Comparison of ENCODE assay signal across 17 cellular contexts in genomic region chr19:7618366-7618765, GRCh38. TPM values are rescaled to one million over a fixed set of nuclear protein-coding genes. Genes with fewer than 3 reads are reported as not detected.
DNase-seq lines count a peak whose midpoint lies in the region; ATAC-seq and TF ChIP-seq lines count a peak whose summit lies in the region.
"Had no signal": no experiment of that assay in that cellular context is flagged by ENCODE, and none has a peak within 500 bp of the region (broad histone marks: within the 10 kb centered on the region; RNA-seq: fewer than 3 reads in every experiment).

No MANE protein-coding gene starts in this region.

- no peaks in the 10 kb centered on the region for H3K27me3 ChIP-seq in WERI-Rb-1 (ENCODE audit: insufficient read depth, low read depth, severe bottlenecking)
- no peaks in the 10 kb centered on the region for H3K27me3 ChIP-seq in liver (ENCODE audit: control insufficient read depth in 4 of 4, insufficient read depth in 4 of 4, low read length in 3 of 4)
- H3K27me3 ChIP-seq in thyroid gland, result no peaks in the 10 kb centered on the region

- no peaks in the 10 kb centered on the region for H3K9me3 Mint-ChIP-seq in activated CD8-positive, alpha-beta memory T cell treated with anti-CD3 and anti-CD28 coated beads, Interleukin-2, amount 10 ng/mL, durations not matched to agents 7 days and 5 days (ENCODE audit: low read depth)
- H3K9me3 Mint-ChIP-seq: activated naive CD4-positive, alpha-beta T cell treated with anti-CD3 and anti-CD28 coated beads, Interleukin-2, amount 50 U/mL, for 72 hours had no signal

- 28% methylated on average over 4 of the region's 4 CpGs for WGBS in liver
- 23 to 31% methylated on average over 3 to 4 of the region's 4 CpGs for WGBS in thyroid gland, 2 donors

- no peaks in the 10 kb centered on the region for H3K27me3 Mint-ChIP-seq in activated CD8-positive, alpha-beta memory T cell treated with anti-CD3 and anti-CD28 coated beads, Interleukin-2, amount 10 ng/mL, durations not matched to agents 7 days and 5 days

- no peak for TF ChIP-seq RAD21 in liver (IDR thresholded peaks at IDR 0.05)

- H3K36me3 Mint-ChIP-seq in activated CD8-positive, alpha-beta memory T cell treated with anti-CD3 and anti-CD28 coated beads, Interleukin-2, amount 10 ng/mL, durations not matched to agents 7 days and 5 days, result peaks cover 6% of the 10 kb centered on the region

- H3K4me3 ChIP-seq in WERI-Rb-1 (ENCODE audit: low read depth, low read length), result peak overlapping the region; percentile 16
- no peak overlapping the region for H3K4me3 ChIP-seq in liver (ENCODE audit: low read depth in 1 of 3, low read length in 3 of 3)
- H3K4me3 ChIP-seq in thyroid gland (replicated peaks in 1 of 3), result no peak overlapping the region
- H3K4me3 ChIP-seq: SK-N-MC had no signal

- peak overlapping the region; percentile 3 to 28 for H3K9ac ChIP-seq in liver (ENCODE audit: low read depth in 1 of 2, low read length in 2 of 2)

- no peaks in the 10 kb centered on the region for H3K4me1 Mint-ChIP-seq in activated CD8-positive, alpha-beta memory T cell treated with anti-CD3 and anti-CD28 coated beads, Interleukin-2, amount 10 ng/mL, durations not matched to agents 7 days and 5 days

- peak overlapping the region; percentile 21 for H3K27ac Mint-ChIP-seq in activated CD8-positive, alpha-beta memory T cell treated with anti-CD3 and anti-CD28 coated beads, Interleukin-2, amount 10 ng/mL, durations not matched to agents 7 days and 5 days

- no peaks in the 10 kb centered on the region for H3K9me3 ChIP-seq in WERI-Rb-1 (ENCODE audit: severe bottlenecking)
- H3K9me3 ChIP-seq in liver (ENCODE audit: control insufficient read depth in 4 of 4, low read length in 3 of 4), result no peaks in the 10 kb centered on the region
- H3K9me3 ChIP-seq in thyroid gland, result no peaks in the 10 kb centered on the region

- H3K4me1 ChIP-seq in liver (ENCODE audit: control insufficient read depth in 4 of 4, insufficient read depth in 4 of 4, low read length in 3 of 4) (peaks cover 17 to 36% (median 27%) of the 10 kb centered on the region in 4 donors), thyroid gland (peaks cover 24 to 29% of the 10 kb centered on the region in 2 donors)

- peak overlapping the region; percentile 78 for H3K27ac ChIP-seq in WERI-Rb-1
- peak overlapping the region; percentile 86 to 94 for H3K27ac ChIP-seq in liver (ENCODE audit: low read depth in 1 of 2, low read length in 2 of 2)
- peak overlapping the region; percentile 90 to 96 (median 91) for H3K27ac ChIP-seq in thyroid gland
- H3K27ac ChIP-seq: SK-N-MC had no signal

- H3K36me3 ChIP-seq in WERI-Rb-1, result peaks cover 59% of the 10 kb centered on the region
- H3K36me3 ChIP-seq in liver (ENCODE audit: control insufficient read depth in 4 of 4, insufficient read depth in 3 of 4, low read depth in 1 of 4, low read length in 3 of 4), result peaks cover 9 to 38% (median 26%) of the 10 kb centered on the region in 4 donors
- peaks cover 35 to 41% of the 10 kb centered on the region in 2 donors for H3K36me3 ChIP-seq in thyroid gland

- ATAC-seq in activated CD8-positive, alpha-beta memory T cell treated with anti-CD3 and anti-CD28 coated beads, Interleukin-2, amount 10 ng/mL, durations not matched to agents 7 days and 5 days, result no peak
- no peak for ATAC-seq in activated CD4-positive, CD25-positive, alpha-beta regulatory T cell treated with anti-CD3 and anti-CD28 coated beads, Interleukin-2, amount 50 U/mL, for 24 hours
- ATAC-seq: activated naive CD4-positive, alpha-beta T cell treated with anti-CD3 and anti-CD28 coated beads, Interleukin-2, amount 50 U/mL, for 72 hours had no signal

- intact Hi-C loops in thyroid gland (cut with DNase I), result no loop called here

- TF ChIP-seq CTCF in WERI-Rb-1 (IDR thresholded peaks at IDR 0.05; ENCODE audit: low read depth, low read length) (no peak), liver (IDR thresholded peaks at IDR 0.05; ENCODE audit: low read depth, low read length, missing input control) (no peak), thyroid gland (IDR thresholded peaks at IDR 0.05) (no peak)

- no peak for DNase-seq in activated CD8-positive, alpha-beta memory T cell treated with anti-CD3 and anti-CD28 coated beads, Interleukin-2, amount 10 ng/mL, durations not matched to agents 7 days and 5 days
- DNase-seq in activated CD8-positive, alpha-beta memory T cell treated with anti-CD3 and anti-CD28 coated beads, Interleukin-2, amount 50 U/mL, for 48 hours, result no peak
- DNase-seq in WERI-Rb-1, result peak; percentile 61
- DNase-seq in thyroid gland, result peak; percentile 90
- no peak for DNase-seq in LoVo (ENCODE audit: low spot score)
- DNase-seq in NCI-H510A (lab: John Stamatoyannopoulos, UW), result no peak
- DNase-seq: activated CD4-positive, alpha-beta T cell treated with anti-CD3 and anti-CD28 coated beads, Interleukin-2, amount 50 U/mL, for 48 hours; DND-41; mesenchymal stem cell had no signal

- H3K4me3 Mint-ChIP-seq in activated CD8-positive, alpha-beta memory T cell treated with anti-CD3 and anti-CD28 coated beads, Interleukin-2, amount 10 ng/mL, durations not matched to agents 7 days and 5 days, result no peak overlapping the region

- no peak for TF ChIP-seq POLR2A in thyroid gland (IDR thresholded peaks at IDR 0.05)

- CTCF ChIA-PET in activated CD8-positive, alpha-beta memory T cell treated with anti-CD3 and anti-CD28 coated beads, Interleukin-2, amount 10 ng/mL, durations not matched to agents 7 days and 5 days (lab: Charles Lee), result no interaction called here

TF ChIP-seq in liver, 16 proteins besides CTCF, POLR2A, EP300 and RAD21 (continues in another document):
- TF ChIP-seq MAX (IDR thresholded peaks at IDR 0.05), result no peak
- no peak for TF ChIP-seq JUND (IDR thresholded peaks at IDR 0.05)
- peak in 1 of 2 donors; percentile 41 for TF ChIP-seq HNF4A (conservative IDR thresholded peaks at IDR 0.05)
- peak; percentile 42 to 47 for TF ChIP-seq RXRA (IDR thresholded peaks at IDR 0.05)
- TF ChIP-seq ATF3 (IDR thresholded peaks at IDR 0.05), result no peak
- TF ChIP-seq YY1 (IDR thresholded peaks at IDR 0.05), result no peak
- no peak for TF ChIP-seq TAF1 (conservative IDR thresholded peaks at IDR 0.05)
- no peak for TF ChIP-seq ZBTB33 (IDR thresholded peaks at IDR 0.05)

RNA-seq across cellular contexts. Expression of gene XAB2, which starts 11.0 kb away (rescaled TPM):
- 10 to 100 TPM; 43.7 to 51.5 TPM for total RNA-seq in activated CD8-positive, alpha-beta memory T cell treated with anti-CD3 and anti-CD28 coated beads, Interleukin-2, amount 10 ng/mL, durations not matched to agents 7 days and 5 days
- total RNA-seq in liver, result 10 to 100 TPM; 17.2 to 21.3 TPM
- 10 to 100 TPM in 1 of 2 donors, 1 to 10 TPM in 1; 5.1 to 13.3 TPM for polyA plus RNA-seq in liver
- total RNA-seq in thyroid gland, result 10 to 100 TPM; 53.7 to 77.2 (median 55.4) TPM

RNA-seq across cellular contexts. Expression of gene PET100, which starts 11.2 kb away (rescaled TPM):
- 100 to 1,000 TPM; 132 to 163 TPM for total RNA-seq in activated CD8-positive, alpha-beta memory T cell treated with anti-CD3 and anti-CD28 coated beads, Interleukin-2, amount 10 ng/mL, durations not matched to agents 7 days and 5 days
- total RNA-seq in liver (10 to 100 TPM in 1 of 2 donors, 1 to 10 TPM in 1; 4.8 to 22.0 TPM), thyroid gland (10 to 100 TPM in 3 of 4 donors, 1 to 10 TPM in 1; 6.0 to 45.5 (median 13.9) TPM)
- polyA plus RNA-seq in liver, result 100 to 1,000 TPM in 1 of 2 donors, 10 to 100 TPM in 1; 31.5 to 225 TPM

RNA-seq across cellular contexts. Expression of gene PCP2, which starts 15.2 kb away (rescaled TPM):
- under 1 TPM; 0.56 to 0.99 TPM for total RNA-seq in activated CD8-positive, alpha-beta memory T cell treated with anti-CD3 and anti-CD28 coated beads, Interleukin-2, amount 10 ng/mL, durations not matched to agents 7 days and 5 days
- total RNA-seq in liver (not detected), thyroid gland (1 to 10 TPM in 2 of 4 donors, not detected in 2; 1.1 to 1.3 TPM)
- polyA plus RNA-seq in liver, result under 1 TPM; 0.08 to 0.25 TPM
- total RNA-seq: LHCN-M2, NCI-H460, temporal lobe had no signal
- polyA plus RNA-seq: AG04450 had no signal

RNA-seq across cellular contexts. Expression of gene STXBP2, which starts 18.5 kb away (rescaled TPM):
- 100 to 1,000 TPM; 132 to 158 TPM for total RNA-seq in activated CD8-positive, alpha-beta memory T cell treated with anti-CD3 and anti-CD28 coated beads, Interleukin-2, amount 10 ng/mL, durations not matched to agents 7 days and 5 days
- 10 to 100 TPM; 25.9 to 32.7 TPM for total RNA-seq in liver
- polyA plus RNA-seq in liver, result 10 to 100 TPM; 26.8 to 27.5 TPM
- total RNA-seq in thyroid gland, result 10 to 100 TPM; 48.8 to 89.2 (median 70.2) TPM

RNA-seq across cellular contexts. Expression of gene CAMSAP3, which starts 22.7 kb away (rescaled TPM):
- under 1 TPM; 0.15 to 0.30 TPM for total RNA-seq in activated CD8-positive, alpha-beta memory T cell treated with anti-CD3 and anti-CD28 coated beads, Interleukin-2, amount 10 ng/mL, durations not matched to agents 7 days and 5 days
- 10 to 100 TPM in 1 of 2 donors, 1 to 10 TPM in 1; 4.4 to 13.8 TPM for total RNA-seq in liver
- polyA plus RNA-seq in liver, result 10 to 100 TPM in 1 of 2 donors, 1 to 10 TPM in 1; 5.7 to 19.1 TPM
- 10 to 100 TPM in 3 of 4 donors, 1 to 10 TPM in 1; 9.0 to 25.4 (median 14.2) TPM for total RNA-seq in thyroid gland
- total RNA-seq: LHCN-M2 had no signal
- polyA plus RNA-seq: AG04450 had no signal

Comparison
In these comparisons a context has a peak if more than half of its experiments do, and no peak if none do; other contexts are left out.
1. DNase-seq: peak in WERI-Rb-1 (single experiment) and thyroid gland (2 of 2); none in activated CD8-positive, alpha-beta memory T cell treated with anti-CD3 and anti-CD28 coated beads, Interleukin-2, amount 10 ng/mL, durations not matched to agents 7 days and 5 days (single experiment), activated CD8-positive, alpha-beta memory T cell treated with anti-CD3 and anti-CD28 coated beads, Interleukin-2, amount 50 U/mL, for 48 hours (single experiment), LoVo (single experiment) and NCI-H510A (single experiment).
2. Peak in every context shown above with its lines, with median percentiles within 50 percentile points of each other: H3K27ac ChIP-seq.